ENCODE assay signal across 8 cellular contexts in the genomic region with DNA sequence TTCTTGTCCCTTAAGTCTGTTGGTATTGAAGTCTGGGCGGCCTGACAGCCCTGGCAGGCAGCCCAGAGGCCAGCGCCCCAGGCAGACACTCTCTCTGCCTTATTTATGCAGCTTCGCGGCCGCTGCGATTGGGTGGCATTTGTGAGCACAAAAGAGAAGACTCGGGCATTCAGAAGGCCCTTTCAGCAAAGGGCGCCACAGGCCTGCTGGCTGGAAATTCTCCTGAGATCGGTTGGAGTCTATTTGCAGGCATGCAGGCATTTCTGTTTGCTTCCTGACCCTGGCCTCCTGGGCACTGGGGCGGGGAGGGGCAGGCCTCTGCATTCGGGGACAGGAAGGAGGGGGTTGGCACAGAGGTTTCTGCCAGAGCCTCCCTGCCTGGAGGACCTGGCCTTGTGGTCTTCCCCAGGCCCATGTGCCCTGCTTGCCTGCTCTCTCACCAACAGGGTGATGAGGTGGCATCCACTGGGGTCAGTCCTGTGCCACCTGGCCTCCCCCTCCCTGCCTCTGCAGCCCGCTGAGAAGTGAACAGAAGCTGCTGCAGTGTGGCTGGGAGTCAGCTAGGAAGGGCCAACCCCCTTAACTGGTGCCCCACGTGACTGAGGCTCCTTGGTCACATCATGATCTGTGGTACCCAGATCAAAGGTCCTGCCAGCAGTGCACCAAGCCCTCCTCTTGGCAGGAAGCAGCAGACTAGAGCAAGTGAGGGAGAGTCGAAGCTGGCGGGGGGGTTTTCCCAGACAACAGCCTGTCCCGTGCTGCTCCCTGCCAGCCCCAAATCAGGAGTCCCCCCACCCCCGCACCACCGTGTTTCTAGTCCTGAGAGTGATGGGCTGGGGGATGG. TPM values are rescaled to one million over a fixed set of nuclear protein-coding genes. Genes with fewer than 3 reads are reported as not detected.
DNase-seq lines count a peak whose midpoint lies in the region; ATAC-seq and TF ChIP-seq lines count a peak whose summit lies in the region.

No MANE protein-coding gene starts in this region.

- no peak overlapping the region for H2BK20ac ChIP-seq in IMR-90 (ENCODE audit: low read depth, low read length)

- H3K4me3 Mint-ChIP-seq in endothelial cell (ENCODE audit: unreplicated experiment) = no peak overlapping the region

- H3K4me1 ChIP-seq in IMR-90 (ENCODE audit: control insufficient read depth, insufficient read depth, low read length) (peaks cover 3% of the 10 kb centered on the region; the same call in 1 of the 2 replicates), SJSA1 (replicated peaks) (peaks cover 40% of the 10 kb centered on the region)

- H2AK9ac ChIP-seq in IMR-90 (replicated peaks; ENCODE audit: low read depth, low read length, poor library complexity) = no peak overlapping the region

- dilution Hi-C loops in IMR-90 (cut with HindIII; ENCODE audit: low sequenced_read_pairs, unreplicated experiment) = no loop called here

- CTCF ChIA-PET in IMR-90 (lab: Yijun Ruan, JAX) = interaction anchor here (0.6 kb wide), 1 partner anchor 985 kb away, joined by 3 read pairs; no protein-coding TSS in a partner anchor

- H3K27ac ChIP-seq in IMR-90 (ENCODE audit: insufficient read depth, low read length) (no peak overlapping the region), SJSA1 (no peak overlapping the region)

- no peaks in the 10 kb centered on the region for H3K36me3 Mint-ChIP-seq in endothelial cell (ENCODE audit: low read depth, unreplicated experiment)

- TF ChIP-seq RAD21 in IMR-90 (IDR thresholded peaks at IDR 0.05; ENCODE audit: low read length) = no peak

- H4K91ac ChIP-seq in IMR-90 (ENCODE audit: insufficient read depth, low read depth, low read length) = no peak overlapping the region

- TF ChIP-seq POLR2A in IMR-90 (IDR thresholded peaks at IDR 0.05; ENCODE audit: low read depth, low read length) = no peak

- peaks cover 9% of the 10 kb centered on the region for H3K27me3 Mint-ChIP-seq in endothelial cell (ENCODE audit: unreplicated experiment)

- H3K4ac ChIP-seq in IMR-90 (ENCODE audit: low read depth, low read length) = no peak overlapping the region

- H3K4me2 ChIP-seq in IMR-90 (ENCODE audit: low read depth, low read length) = no peak overlapping the region

- no peak for ATAC-seq in IMR-90 (ENCODE audit: low read depth)

- no TSS peak for BruUV-seq in IMR-90 (replicated peaks; lab: Mats Ljungman, UMichigan)

- no peak overlapping the region for H3K4me3 ChIP-seq in IMR-90 (ENCODE audit: insufficient read depth, low read depth, low read length)
- no peak overlapping the region for H3K4me3 ChIP-seq in SJSA1

- 48% methylated on average over 7 of the region's 18 CpGs; no CpG with 5 or more reads in 1 of the 2 experiments for WGBS in IMR-90 (ENCODE audit: extremely low coverage in 2 of 2, insufficient read length in 1 of 2), 2 experiments

- no peak overlapping the region for H2AK5ac ChIP-seq in IMR-90 (ENCODE audit: low read depth, low read length)

- TF ChIP-seq CTCF in IMR-90 (conservative IDR thresholded peaks at IDR 0.05; ENCODE audit: low read depth, low read length) (no peak), endothelial cell (IDR thresholded peaks at IDR 0.05; ENCODE audit: unreplicated experiment) (no peak)

- no peak overlapping the region for H2AFZ ChIP-seq in IMR-90 (replicated peaks; ENCODE audit: low read length, poor library complexity)

- H2BK5ac ChIP-seq in IMR-90 (ENCODE audit: low read depth, low read length, poor library complexity, severe bottlenecking) = no peak overlapping the region

- no peak overlapping the region for H3K9ac ChIP-seq in IMR-90 (ENCODE audit: low read depth, low read length)

- H3K27me3 ChIP-seq in IMR-90 (ENCODE audit: control insufficient read depth, insufficient read depth, low read length) (peaks cover 59% of the 10 kb centered on the region), SJSA1 (replicated peaks) (no peaks in the 10 kb centered on the region)

- peaks cover 2% of the 10 kb centered on the region; the same call in 1 of the 2 replicates for H3K9me3 ChIP-seq in IMR-90 (ENCODE audit: control insufficient read depth, insufficient read depth, low read length)
- H3K9me3 ChIP-seq in SJSA1 (replicated peaks) = no peaks in the 10 kb centered on the region

- H3K79me1 ChIP-seq in IMR-90 (ENCODE audit: low read depth in 1 of 2, low read length in 2 of 2) = no peaks in the 10 kb centered on the region

- no peak overlapping the region for H2BK120ac ChIP-seq in IMR-90 (ENCODE audit: low read depth, low read length)

- H3K36me3 ChIP-seq in IMR-90 (ENCODE audit: control insufficient read depth, insufficient read depth, low read length) (no peaks in the 10 kb centered on the region), SJSA1 (no peaks in the 10 kb centered on the region)

- H4K20me1 ChIP-seq in IMR-90 (ENCODE audit: insufficient read depth, low read length) = no peaks in the 10 kb centered on the region

- no peak overlapping the region for H3K14ac ChIP-seq in IMR-90 (replicated peaks; ENCODE audit: low read depth, low read length)

- DNase-seq in NCI-H82 (lab: John Stamatoyannopoulos, UW) (peak; percentile 41), NCI-H82 treated with DMSO at 0.1 percent for 48 hours (lab: John Stamatoyannopoulos, UW; ENCODE audit: unreplicated experiment) (no peak), IMR-90 (no peak), SJSA1 (ENCODE audit: low read depth in 1 of 2, low spot score in 2 of 2) (peak; percentile 75 to 84), left kidney (ENCODE audit: low read depth, low spot score) (peak; percentile 68), endothelial cell (ENCODE audit: low spot score) (no peak)
- peak; percentile 91 for DNase-seq in activated naive CD4-positive, alpha-beta T cell treated with Interleukin-2 at 50 U/mL for 16 hours
- peak; percentile 72 to 82 for DNase-seq in stimulated activated CD8-positive, alpha-beta memory T cell treated with anti-CD3 and anti-CD28 coated beads, Interleukin-15, amount 100 ng/mL, for 4 hours (ENCODE audit: low read depth in 2 of 2)

- H3K23ac ChIP-seq in IMR-90 (ENCODE audit: low read depth, low read length) = no peak overlapping the region

- H3K9me3 Mint-ChIP-seq in endothelial cell (ENCODE audit: unreplicated experiment) = no peaks in the 10 kb centered on the region

- H3K18ac ChIP-seq in IMR-90 (ENCODE audit: low read depth, low read length) = no peak overlapping the region

- H3K27ac Mint-ChIP-seq in endothelial cell (ENCODE audit: unreplicated experiment) = no peak overlapping the region

- H3K4me1 Mint-ChIP-seq in endothelial cell (ENCODE audit: unreplicated experiment) = peaks cover 10% of the 10 kb centered on the region

- no peak overlapping the region for H3K56ac ChIP-seq in IMR-90 (ENCODE audit: extremely low read depth, insufficient read depth, low read length)

- no peak overlapping the region for H4K8ac ChIP-seq in IMR-90 (ENCODE audit: low read depth in 2 of 2, low read length in 2 of 2)

- intact Hi-C loops in IMR-90 (cut with micrococcal nuclease) = no loop called here

- no peak overlapping the region for H4K5ac ChIP-seq in IMR-90 (ENCODE audit: low read depth, low read length)

- POLR2A ChIA-PET in IMR-90 (lab: Charles Lee; ENCODE audit: unreplicated experiment) = no interaction called here

- in situ Hi-C loops in IMR-90 (cut with MboI; ENCODE audit: low sequenced_read_pairs) = no loop called here

- no peak overlapping the region for H2BK15ac ChIP-seq in IMR-90 (ENCODE audit: low read depth, low read length)

- H3K9me1 ChIP-seq in IMR-90 (ENCODE audit: insufficient read depth, low read length) = no peaks in the 10 kb centered on the region

TF ChIP-seq in IMR-90, 13 proteins besides CTCF, POLR2A, EP300 and RAD21:
- TF ChIP-seq CEBPB (IDR thresholded peaks at IDR 0.05; ENCODE audit: low read depth, low read length) (no peak), SMC3 (IDR thresholded peaks at IDR 0.05; ENCODE audit: low read depth, low read length) (no peak)
- TF ChIP-seq, protein P1, sequence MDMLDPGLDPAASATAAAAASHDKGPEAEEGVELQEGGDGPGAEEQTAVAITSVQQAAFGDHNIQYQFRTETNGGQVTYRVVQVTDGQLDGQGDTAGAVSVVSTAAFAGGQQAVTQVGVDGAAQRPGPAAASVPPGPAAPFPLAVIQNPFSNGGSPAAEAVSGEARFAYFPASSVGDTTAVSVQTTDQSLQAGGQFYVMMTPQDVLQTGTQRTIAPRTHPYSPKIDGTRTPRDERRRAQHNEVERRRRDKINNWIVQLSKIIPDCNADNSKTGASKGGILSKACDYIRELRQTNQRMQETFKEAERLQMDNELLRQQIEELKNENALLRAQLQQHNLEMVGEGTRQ (IDR thresholded peaks at IDR 0.05; ENCODE audit: low read depth, low read length) = peak; percentile 24; the same call in 1 of the 2 replicates

RNA-seq across cellular contexts. Expression of a gene that starts 16.6 kb away (rescaled TPM):
- total RNA-seq in IMR-90 (2012; rRNA removed) (35.8 and 59.4 TPM in 2 replicates), endothelial cell (ENCODE audit: unreplicated experiment) (38.0 TPM)
- 78.2 and 96.8 TPM in 2 replicates for polyA plus RNA-seq in IMR-90 (2012; rRNA removed)
- 69.5 and 225 TPM in 2 replicates for polyA plus RNA-seq in IMR-90 (2012; cell fraction: cytosol; rRNA removed)
- 17.6 and 35.1 TPM in 2 replicates for polyA plus RNA-seq in IMR-90 (2012; cell fraction: nucleus; rRNA removed; ENCODE audit: low replicate concordance)
- 107 and 146 TPM in 2 replicates for total RNA-seq in SJSA1 (2014; rRNA removed; shearing (Covaris generic))

Comparison
In these comparisons a context has a peak if more than half of its experiments do, and no peak if none do; other contexts are left out.
1. DNase-seq: peak in NCI-H82 (single experiment), SJSA1 (2 of 2), activated naive CD4-positive, alpha-beta T cell treated with Interleukin-2 at 50 U/mL for 16 hours (single experiment), left kidney (single experiment) and stimulated activated CD8-positive, alpha-beta memory T cell treated with anti-CD3 and anti-CD28 coated beads, Interleukin-15, amount 100 ng/mL, for 4 hours (2 of 2); none in NCI-H82 treated with DMSO at 0.1 percent for 48 hours (single experiment), IMR-90 (single experiment) and endothelial cell (single experiment).